In genomic region chr15:93159892-93160398, GRCh38 we compare ENCODE assay signal across 25 cellular contexts.
"Had no signal": no experiment of that assay in that cellular context is flagged by ENCODE, and none has a peak within 500 bp of the region (broad histone marks: within the 10 kb centered on the region; RNA-seq: fewer than 3 reads in every experiment).

No MANE protein-coding gene starts in this region.

- H3K27ac ChIP-seq: left ventricle myocardium inferior, pancreas, prostate gland, sigmoid colon, spleen, suprapubic skin, thoracic aorta, tibial artery, uterus had no signal

- H3K27me3 ChIP-seq: pancreas, sigmoid colon, spleen, suprapubic skin, tibial artery, uterus had no signal

- H3K4me3 Mint-ChIP-seq: mesothelial cell of epicardium; natural killer cell; stimulated activated effector memory CD8-positive, alpha-beta T cell treated with anti-CD3 and anti-CD28 coated beads, Interleukin-12 subunit alpha, Interleukin-12 subunit beta, amount 100 ng/mL, for 72 hours; stimulated activated naive CD8-positive, alpha-beta T cell treated with anti-CD3 and anti-CD28 coated beads, Interleukin-15, Interleukin-2, amounts not matched to agents 100 ng/mL and 50 ng/mL, for 24 hours; type B pancreatic cell had no signal

- H3K4me1 ChIP-seq: left ventricle myocardium inferior, pancreas, prostate gland, spleen, suprapubic skin, tibial artery, uterus had no signal

- H3K9me3 Mint-ChIP-seq: natural killer cell; stimulated activated effector memory CD8-positive, alpha-beta T cell treated with anti-CD3 and anti-CD28 coated beads, Interleukin-12 subunit alpha, Interleukin-12 subunit beta, amount 100 ng/mL, for 72 hours; stimulated activated naive CD8-positive, alpha-beta T cell treated with anti-CD3 and anti-CD28 coated beads, Interleukin-15, Interleukin-2, amounts not matched to agents 100 ng/mL and 50 ng/mL, for 24 hours had no signal

- H3K9me3 ChIP-seq: pancreas, prostate gland, sigmoid colon, suprapubic skin, thoracic aorta, tibial artery, uterus had no signal

- H3K36me3 ChIP-seq: left ventricle myocardium inferior, pancreas, prostate gland, sigmoid colon, spleen, suprapubic skin, thoracic aorta, tibial artery, uterus had no signal

- DNase-seq: islet precursor cell; left ventricle myocardium inferior; mesendoderm; naive B cell; natural killer cell; nucleus accumbens; pancreas; posterior cingulate gyrus; retina; right cardiac atrium; sigmoid colon; small intestine; spleen; stimulated activated CD4-positive, alpha-beta T cell treated with anti-CD3 and anti-CD28 coated beads, Interleukin-4, amount 100 ng/mL, for 24 hours; stimulated activated naive CD4-positive, alpha-beta T cell; tibial artery; uterus had no signal

- H3K36me3 Mint-ChIP-seq: naive B cell; natural killer cell; stimulated activated effector memory CD8-positive, alpha-beta T cell treated with anti-CD3 and anti-CD28 coated beads, Interleukin-12 subunit alpha, Interleukin-12 subunit beta, amount 100 ng/mL, for 72 hours had no signal

- H3K4me3 ChIP-seq: left ventricle myocardium inferior, lung, pancreas, prostate gland, sigmoid colon, spleen, suprapubic skin, thoracic aorta, tibial artery, uterus had no signal

- H3K4me1 Mint-ChIP-seq: mesothelial cell of epicardium, naive B cell had no signal

- H3K27ac Mint-ChIP-seq: mesothelial cell of epicardium; natural killer cell; stimulated activated naive CD8-positive, alpha-beta T cell treated with anti-CD3 and anti-CD28 coated beads, Interleukin-15, Interleukin-2, amounts not matched to agents 100 ng/mL and 50 ng/mL, for 24 hours; type B pancreatic cell had no signal
